Comparison of ENCODE assay signal across 8 cellular contexts in genomic region chr13:113816925-113817859, GRCh38. TPM values are rescaled to one million over a fixed set of nuclear protein-coding genes. Genes with fewer than 3 reads are reported as not detected.
DNase-seq lines count a peak whose midpoint lies in the region; ATAC-seq and TF ChIP-seq lines count a peak whose summit lies in the region.

No MANE protein-coding gene starts in this region.

- peak overlapping the region; percentile 91 for H3K27ac Mint-ChIP-seq in HFFc6
- H3K27ac Mint-ChIP-seq in activated CD4-positive, alpha-beta T cell treated with anti-CD3 and anti-CD28 coated beads, Interleukin-2, amount 10 ng/mL, durations not matched to agents 7 days and 5 days, result peak overlapping the region; percentile 81
- H3K27ac Mint-ChIP-seq in dendritic cell treated with granulocyte-macrophage colony-stimulating factor and Interleukin-4, amounts not matched to agents 40 ng/mL and 50 ng/mL, for 4 days, result peak overlapping the region; percentile 89

- POLR2A ChIA-PET in activated CD4-positive, alpha-beta T cell treated with anti-CD3 and anti-CD28 coated beads, Interleukin-2, amount 10 ng/mL, durations not matched to agents 7 days and 5 days (lab: Charles Lee), result no interaction called here

- CTCF ChIA-PET in activated CD4-positive, alpha-beta T cell treated with anti-CD3 and anti-CD28 coated beads, Interleukin-2, amount 10 ng/mL, durations not matched to agents 7 days and 5 days (lab: Charles Lee), result interaction anchor here (1.0 to 1.6 kb wide), 4 partner anchors 24 to 523 kb away, joined by 3 to 5 read pairs (median 4); no protein-coding TSS in a partner anchor

- no peak overlapping the region for H3K27ac ChIP-seq in right lobe of liver

- no peaks in the 10 kb centered on the region for H3K36me3 ChIP-seq in right lobe of liver

- DNase-seq in DMS 273 (lab: John Stamatoyannopoulos, UW; ENCODE audit: unreplicated experiment) (peak; percentile 88), HFFc6 (peak; percentile 94), NCI-H2227 treated with DMSO at 0.1 percent for 48 hours (lab: John Stamatoyannopoulos, UW) (peak; percentile 32), right lobe of liver (peak; percentile 90 to 93 (median 92))
- peak; percentile 93 for DNase-seq in activated CD4-positive, alpha-beta T cell treated with anti-CD3 and anti-CD28 coated beads, Interleukin-2, amount 10 ng/mL, durations not matched to agents 7 days and 5 days
- peak; percentile 72 to 85 (median 77) for DNase-seq in stimulated activated CD4-positive, alpha-beta T cell treated with anti-CD3 and anti-CD28 coated beads, TNF-alpha, amount 100 ng/mL, for 48 hours (ENCODE audit: low read depth in 3 of 3)

- peak; percentile 66 to 79 (median 76) for ATAC-seq in right lobe of liver
- ATAC-seq in HG03460 (IDR thresholded peaks at IDR 0.05; ENCODE audit: unreplicated experiment), result no peak

- H3K4me3 ChIP-seq in right lobe of liver, result no peak overlapping the region

- H3K36me3 Mint-ChIP-seq in HFFc6 (ENCODE audit: low read depth), result peaks cover 23% of the 10 kb centered on the region
- H3K36me3 Mint-ChIP-seq in activated CD4-positive, alpha-beta T cell treated with anti-CD3 and anti-CD28 coated beads, Interleukin-2, amount 10 ng/mL, durations not matched to agents 7 days and 5 days (ENCODE audit: low read depth), result peaks cover 15% of the 10 kb centered on the region
- peaks cover 73% of the 10 kb centered on the region for H3K36me3 Mint-ChIP-seq in dendritic cell treated with granulocyte-macrophage colony-stimulating factor and Interleukin-4, amounts not matched to agents 40 ng/mL and 50 ng/mL, for 4 days (ENCODE audit: low read depth)

- peak; percentile 89 for TF ChIP-seq CTCF in HFFc6 (IDR thresholded peaks at IDR 0.05)
- TF ChIP-seq CTCF in right lobe of liver (IDR thresholded peaks at IDR 0.05), result peak; percentile 72 to 92 (median 80)

- peaks cover 19% of the 10 kb centered on the region for H3K9me3 Mint-ChIP-seq in HFFc6
- no peaks in the 10 kb centered on the region for H3K9me3 Mint-ChIP-seq in activated CD4-positive, alpha-beta T cell treated with anti-CD3 and anti-CD28 coated beads, Interleukin-2, amount 10 ng/mL, durations not matched to agents 7 days and 5 days
- H3K9me3 Mint-ChIP-seq in dendritic cell treated with granulocyte-macrophage colony-stimulating factor and Interleukin-4, amounts not matched to agents 40 ng/mL and 50 ng/mL, for 4 days, result peaks cover 46% of the 10 kb centered on the region

- H3K9me3 ChIP-seq in right lobe of liver, result no peaks in the 10 kb centered on the region

- H3K4me3 Mint-ChIP-seq in HFFc6, result peak overlapping the region; percentile 77
- H3K4me3 Mint-ChIP-seq in activated CD4-positive, alpha-beta T cell treated with anti-CD3 and anti-CD28 coated beads, Interleukin-2, amount 10 ng/mL, durations not matched to agents 7 days and 5 days, result peak overlapping the region; percentile 96
- H3K4me3 Mint-ChIP-seq in dendritic cell treated with granulocyte-macrophage colony-stimulating factor and Interleukin-4, amounts not matched to agents 40 ng/mL and 50 ng/mL, for 4 days, result peak overlapping the region; percentile 84

- peaks cover 0 to 2% (median 0%) of the 10 kb centered on the region in 4 donors for H3K4me1 ChIP-seq in right lobe of liver

- intact Hi-C loops in dendritic cell treated with granulocyte-macrophage colony-stimulating factor and Interleukin-4, amounts not matched to agents 40 ng/mL and 50 ng/mL, for 4 days (cut with micrococcal nuclease), result loop anchor here (1.0 to 2.0 kb wide), 2 partner anchors 130 to 409 kb away; no protein-coding TSS in a partner anchor
- intact Hi-C loops in right lobe of liver (cut with DNase I), result loop anchor here in 1 of 2 donors (10.0 kb wide), 1 partner anchor 88 kb away; no protein-coding TSS in a partner anchor

- 13% methylated on average over 18 of the region's 25 CpGs for WGBS in right lobe of liver (ENCODE audit: insufficient coverage, low coverage, low lambda C conversion rate, missing lambda C conversion rate)

- TF ChIP-seq POLR2A in right lobe of liver (IDR thresholded peaks at IDR 0.05), result no peak

- no peaks in the 10 kb centered on the region for H3K27me3 ChIP-seq in right lobe of liver

- peaks cover 58% of the 10 kb centered on the region for H3K4me1 Mint-ChIP-seq in HFFc6 (ENCODE audit: low read depth)
- H3K4me1 Mint-ChIP-seq in activated CD4-positive, alpha-beta T cell treated with anti-CD3 and anti-CD28 coated beads, Interleukin-2, amount 10 ng/mL, durations not matched to agents 7 days and 5 days, result peaks cover 22% of the 10 kb centered on the region
- peaks cover 39% of the 10 kb centered on the region for H3K4me1 Mint-ChIP-seq in dendritic cell treated with granulocyte-macrophage colony-stimulating factor and Interleukin-4, amounts not matched to agents 40 ng/mL and 50 ng/mL, for 4 days (ENCODE audit: low read depth)

- peaks cover 52% of the 10 kb centered on the region for H3K27me3 Mint-ChIP-seq in HFFc6 (ENCODE audit: insufficient read depth)
- no peaks in the 10 kb centered on the region for H3K27me3 Mint-ChIP-seq in activated CD4-positive, alpha-beta T cell treated with anti-CD3 and anti-CD28 coated beads, Interleukin-2, amount 10 ng/mL, durations not matched to agents 7 days and 5 days
- H3K27me3 Mint-ChIP-seq in dendritic cell treated with granulocyte-macrophage colony-stimulating factor and Interleukin-4, amounts not matched to agents 40 ng/mL and 50 ng/mL, for 4 days, result peaks cover 1% of the 10 kb centered on the region

RNA-seq across cellular contexts. Expression of gene GAS6, which starts 46.7 kb away (rescaled TPM):
- total RNA-seq in HFFc6 (2021; fragmentation: NEBNext Ultra II Directional; extraction: Animal tissue kit (Norgen Biotek cat#: 25700)), result 100 to 1,000 TPM; 669 to 813 (median 715) TPM
- under 1 TPM; 0.82 to 0.92 TPM for total RNA-seq in activated CD4-positive, alpha-beta T cell treated with anti-CD3 and anti-CD28 coated beads, Interleukin-2, amount 10 ng/mL, durations not matched to agents 7 days and 5 days
- total RNA-seq in right lobe of liver, result 10 to 100 TPM; 11.9 to 48.5 (median 27.2) TPM

RNA-seq across cellular contexts. Expression of gene TMEM255B, which starts 58.2 kb away (rescaled TPM):
- total RNA-seq in HFFc6 (2021; fragmentation: NEBNext Ultra II Directional; extraction: Animal tissue kit (Norgen Biotek cat#: 25700)), result 10 to 100 TPM in 1 of 6 experiments, 1 to 10 TPM in 5; 8.2 to 10.3 (median 9.1) TPM
- total RNA-seq in activated CD4-positive, alpha-beta T cell treated with anti-CD3 and anti-CD28 coated beads, Interleukin-2, amount 10 ng/mL, durations not matched to agents 7 days and 5 days, result 1 to 10 TPM; 1.3 to 1.8 TPM
- 10 to 100 TPM in 1 of 6 experiments, 1 to 10 TPM in 5; 2.5 to 10.4 (median 6.2) TPM for total RNA-seq in right lobe of liver

Comparison
In these comparisons a context has a peak if more than half of its experiments do, and no peak if none do; other contexts are left out.
1. DNase-seq: peak in every context shown above with its lines; median percentile 94 in HFFc6; 93 in activated CD4-positive, alpha-beta T cell treated with anti-CD3 and anti-CD28 coated beads, Interleukin-2, amount 10 ng/mL, durations not matched to agents 7 days and 5 days; 92 in right lobe of liver; 88 in DMS 273; 77 in stimulated activated CD4-positive, alpha-beta T cell treated with anti-CD3 and anti-CD28 coated beads, TNF-alpha, amount 100 ng/mL, for 48 hours; 32 in NCI-H2227 treated with DMSO at 0.1 percent for 48 hours.
2. RNA of gene GAS6, which starts 46.7 kb away (total RNA-seq): 669 to 813 TPM in HFFc6; 11.9 to 48.5 TPM in right lobe of liver and 0.82 to 0.92 TPM in activated CD4-positive, alpha-beta T cell treated with anti-CD3 and anti-CD28 coated beads, Interleukin-2, amount 10 ng/mL, durations not matched to agents 7 days and 5 days; every median in the first group is over 10 times any median in the second.
3. Peak in every context shown above with its lines, with median percentiles within 50 percentile points of each other: H3K27ac Mint-ChIP-seq and H3K4me3 Mint-ChIP-seq.